1 cellular context compared by ENCODE assay signal in the genomic region with DNA sequence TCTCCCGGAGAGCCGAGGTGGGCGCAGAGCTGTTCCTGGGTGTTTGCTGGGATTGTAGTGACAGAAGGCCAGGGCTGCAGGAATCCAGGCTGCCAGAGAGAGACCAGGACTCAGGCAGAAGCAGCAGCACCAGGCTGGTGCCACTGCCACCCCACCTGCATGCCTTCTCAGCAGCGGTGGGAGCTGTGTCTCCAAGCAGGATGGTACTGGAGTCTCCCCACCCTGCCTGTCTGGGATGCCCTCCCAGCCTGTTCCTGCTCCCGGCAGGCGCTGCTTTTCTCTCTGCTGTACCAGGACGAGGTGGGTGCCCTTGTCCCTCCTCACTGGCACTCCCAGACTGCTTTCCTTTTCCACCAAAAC.
TF ChIP-seq lines count a peak whose summit lies in the region.

No MANE protein-coding gene starts in this region.

TF ChIP-seq in HepG2, 621 proteins besides CTCF, POLR2A, EP300 and RAD21:
- TF ChIP-seq AKAP8 (CRISPR knock-in tag; IDR thresholded peaks at IDR 0.05) (peak; percentile 65; the same call in 1 of the 2 replicates), ZNF333 (CRISPR knock-in tag; IDR thresholded peaks at IDR 0.05; ENCODE audit: borderline replicate concordance) (0 out of 2 replicates have a peak, but pooled peaks have one; percentile 64), SETDB1 (CRISPR knock-in tag; IDR thresholded peaks at IDR 0.05; ENCODE audit: borderline replicate concordance) (no peak), ZC3H4 (CRISPR knock-in tag; IDR thresholded peaks at IDR 0.05; ENCODE audit: borderline replicate concordance) (no peak), ATF4 (CRISPR knock-in tag; IDR thresholded peaks at IDR 0.05) (no peak), ZNF589 (CRISPR knock-in tag; conservative IDR thresholded peaks at IDR 0.05) (0 out of 2 replicates have a peak, but pooled peaks have one; percentile 5), ZNF746 (CRISPR knock-in tag; IDR thresholded peaks at IDR 0.05) (no peak), ZNF687 (CRISPR knock-in tag; IDR thresholded peaks at IDR 0.05) (no peak), ZNF614 (CRISPR knock-in tag; IDR thresholded peaks at IDR 0.05; ENCODE audit: borderline replicate concordance) (no peak), AGO2 (optimal IDR thresholded peaks at IDR 0.05; ENCODE audit: low read depth, low read length) (peak; percentile 40), POLR2G (IDR thresholded peaks at IDR 0.05; ENCODE audit: low read depth, low read length) (0 out of 2 replicates have a peak, but pooled peaks have one; percentile 11), XRCC5 (optimal IDR thresholded peaks at IDR 0.05; ENCODE audit: low read length) (no peak), CREM (IDR thresholded peaks at IDR 0.05) (no peak), CREM (CRISPR knock-in tag; IDR thresholded peaks at IDR 0.05) (no peak), ZNF878 (CRISPR knock-in tag; IDR thresholded peaks at IDR 0.05) (no peak), ZBTB7B (CRISPR knock-in tag; IDR thresholded peaks at IDR 0.05) (no peak), CENPT (CRISPR knock-in tag; IDR thresholded peaks at IDR 0.05; ENCODE audit: low read depth) (no peak), PITX1 (CRISPR knock-in tag; IDR thresholded peaks at IDR 0.05) (0 out of 2 replicates have a peak, but pooled peaks have one; percentile 1), SRY (CRISPR knock-in tag; IDR thresholded peaks at IDR 0.05) (no peak)
TF ChIP-seq in HepG2: peak in this region for 6.
